In the genomic region with DNA sequence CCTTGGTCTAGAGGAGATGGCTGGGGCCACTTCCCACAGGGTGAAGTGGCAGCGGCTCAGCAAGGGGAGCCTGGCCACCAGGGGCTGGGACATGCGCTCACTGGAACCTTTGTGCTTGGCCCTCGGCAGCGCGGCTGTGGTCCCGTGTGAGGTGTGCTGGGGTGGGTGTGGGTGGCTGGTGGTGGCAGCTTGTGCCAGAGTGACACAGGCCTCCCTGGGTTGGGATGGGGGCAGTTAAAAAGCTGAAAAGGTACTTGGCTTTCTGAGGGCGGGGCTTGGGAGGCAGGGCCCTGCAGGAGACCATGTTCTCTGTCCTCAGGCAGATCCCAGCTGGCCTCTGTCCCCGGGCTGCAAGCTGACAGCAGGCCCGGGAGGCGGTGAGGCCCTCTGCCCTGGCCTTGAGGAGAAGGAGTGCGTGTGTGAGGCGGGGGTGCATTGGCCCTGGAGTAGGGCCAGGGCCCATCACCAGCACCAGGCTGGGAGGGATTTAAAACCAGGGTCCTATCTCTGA, we compare ENCODE assay signal across 1 cellular context.
TF ChIP-seq lines count a peak whose summit lies in the region.

No MANE protein-coding gene starts in this region.

TF ChIP-seq in HepG2, 621 proteins besides CTCF, POLR2A, EP300 and RAD21 (continued from another document and continues in another):
- TF ChIP-seq, protein P1, sequence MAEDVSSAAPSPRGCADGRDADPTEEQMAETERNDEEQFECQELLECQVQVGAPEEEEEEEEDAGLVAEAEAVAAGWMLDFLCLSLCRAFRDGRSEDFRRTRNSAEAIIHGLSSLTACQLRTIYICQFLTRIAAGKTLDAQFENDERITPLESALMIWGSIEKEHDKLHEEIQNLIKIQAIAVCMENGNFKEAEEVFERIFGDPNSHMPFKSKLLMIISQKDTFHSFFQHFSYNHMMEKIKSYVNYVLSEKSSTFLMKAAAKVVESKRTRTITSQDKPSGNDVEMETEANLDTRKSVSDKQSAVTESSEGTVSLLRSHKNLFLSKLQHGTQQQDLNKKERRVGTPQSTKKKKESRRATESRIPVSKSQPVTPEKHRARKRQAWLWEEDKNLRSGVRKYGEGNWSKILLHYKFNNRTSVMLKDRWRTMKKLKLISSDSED (CRISPR knock-in tag; IDR thresholded peaks at IDR 0.05), result no peak
- TF ChIP-seq ZNF790 (CRISPR knock-in tag; IDR thresholded peaks at IDR 0.05; ENCODE audit: borderline replicate concordance) (no peak), ZNF562 (CRISPR knock-in tag; IDR thresholded peaks at IDR 0.05; ENCODE audit: borderline replicate concordance) (no peak), MBNL3 (CRISPR knock-in tag; conservative IDR thresholded peaks at IDR 0.05) (no peak), ZNF24 (IDR thresholded peaks at IDR 0.05) (no peak), SAP130 (CRISPR knock-in tag; IDR thresholded peaks at IDR 0.05; ENCODE audit: low read depth) (no peak), THAP11 (CRISPR knock-in tag; IDR thresholded peaks at IDR 0.05) (no peak), AKAP8 (CRISPR knock-in tag; IDR thresholded peaks at IDR 0.05) (peak; percentile 67), POLR2G (IDR thresholded peaks at IDR 0.05; ENCODE audit: low read depth, low read length) (0 out of 2 replicates have a peak, but pooled peaks have one; percentile 0), EED (CRISPR knock-in tag; IDR thresholded peaks at IDR 0.05) (no peak), AGO1 (IDR thresholded peaks at IDR 0.05; ENCODE audit: low read depth, low read length, poor library complexity, severe bottlenecking) (peak; percentile 87), RBM22 (optimal IDR thresholded peaks at IDR 0.05; ENCODE audit: low read length) (peak; percentile 88), ARID2 (CRISPR knock-in tag; IDR thresholded peaks at IDR 0.05; ENCODE audit: borderline replicate concordance) (no peak), ZNF234 (CRISPR knock-in tag; conservative IDR thresholded peaks at IDR 0.05) (no peak), CREM (IDR thresholded peaks at IDR 0.05) (no peak), CREM (CRISPR knock-in tag; IDR thresholded peaks at IDR 0.05) (no peak), ZNF33B (CRISPR knock-in tag; IDR thresholded peaks at IDR 0.05) (no peak), TBX2 (CRISPR knock-in tag; IDR thresholded peaks at IDR 0.05; ENCODE audit: borderline replicate concordance) (no peak), SIN3B (IDR thresholded peaks at IDR 0.05; ENCODE audit: low read length) (no peak), AGO2 (optimal IDR thresholded peaks at IDR 0.05; ENCODE audit: low read depth, low read length) (peak; percentile 61), TCF7 (IDR thresholded peaks at IDR 0.05; ENCODE audit: low read depth) (no peak), TBX3 (IDR thresholded peaks at IDR 0.05; ENCODE audit: borderline replicate concordance) (no peak), ESRRA (CRISPR knock-in tag; IDR thresholded peaks at IDR 0.05; ENCODE audit: low read depth) (no peak), ZNF207 (IDR thresholded peaks at IDR 0.05; ENCODE audit: borderline replicate concordance) (no peak), BCL6 (CRISPR knock-in tag; IDR thresholded peaks at IDR 0.05) (no peak), KDM5B (CRISPR knock-in tag; IDR thresholded peaks at IDR 0.05; ENCODE audit: borderline replicate concordance) (no peak), ZNF788 (CRISPR knock-in tag; IDR thresholded peaks at IDR 0.05; ENCODE audit: borderline replicate concordance) (no peak), KDM1A (CRISPR knock-in tag; IDR thresholded peaks at IDR 0.05) (no peak), FIP1L1 (IDR thresholded peaks at IDR 0.05; ENCODE audit: borderline replicate concordance, insufficient read depth, low read depth, low read length) (no peak), ZFP36L1 (CRISPR knock-in tag; IDR thresholded peaks at IDR 0.05) (no peak), ZSCAN12 (CRISPR knock-in tag; IDR thresholded peaks at IDR 0.05) (no peak), RXRB (CRISPR knock-in tag; IDR thresholded peaks at IDR 0.05; ENCODE audit: borderline replicate concordance) (no peak), KAT2B (IDR thresholded peaks at IDR 0.05; ENCODE audit: borderline replicate concordance, low read depth, low read length) (no peak), U2AF1 (optimal IDR thresholded peaks at IDR 0.05; ENCODE audit: low read depth, low read length) (no peak), KLF13 (CRISPR knock-in tag; IDR thresholded peaks at IDR 0.05) (no peak), ZNF354B (CRISPR knock-in tag; IDR thresholded peaks at IDR 0.05) (no peak), ZNF431 (CRISPR knock-in tag; IDR thresholded peaks at IDR 0.05; ENCODE audit: borderline replicate concordance, low read depth) (no peak), ZNF441 (CRISPR knock-in tag; IDR thresholded peaks at IDR 0.05; ENCODE audit: borderline replicate concordance) (no peak), MAF1 (CRISPR knock-in tag; IDR thresholded peaks at IDR 0.05; ENCODE audit: borderline replicate concordance) (no peak), GFI1 (CRISPR knock-in tag; IDR thresholded peaks at IDR 0.05; ENCODE audit: borderline replicate concordance) (no peak), XBP1 (CRISPR knock-in tag; IDR thresholded peaks at IDR 0.05) (no peak), ZNF557 (CRISPR knock-in tag; IDR thresholded peaks at IDR 0.05) (no peak), MEIS2 (CRISPR knock-in tag; IDR thresholded peaks at IDR 0.05) (no peak), ZNF570 (CRISPR knock-in tag; IDR thresholded peaks at IDR 0.05; ENCODE audit: borderline replicate concordance) (no peak), CAMTA2 (CRISPR knock-in tag; IDR thresholded peaks at IDR 0.05; ENCODE audit: borderline replicate concordance) (no peak), SNAI1 (CRISPR knock-in tag; IDR thresholded peaks at IDR 0.05; ENCODE audit: borderline replicate concordance) (no peak)
- TF ChIP-seq, protein P2, sequence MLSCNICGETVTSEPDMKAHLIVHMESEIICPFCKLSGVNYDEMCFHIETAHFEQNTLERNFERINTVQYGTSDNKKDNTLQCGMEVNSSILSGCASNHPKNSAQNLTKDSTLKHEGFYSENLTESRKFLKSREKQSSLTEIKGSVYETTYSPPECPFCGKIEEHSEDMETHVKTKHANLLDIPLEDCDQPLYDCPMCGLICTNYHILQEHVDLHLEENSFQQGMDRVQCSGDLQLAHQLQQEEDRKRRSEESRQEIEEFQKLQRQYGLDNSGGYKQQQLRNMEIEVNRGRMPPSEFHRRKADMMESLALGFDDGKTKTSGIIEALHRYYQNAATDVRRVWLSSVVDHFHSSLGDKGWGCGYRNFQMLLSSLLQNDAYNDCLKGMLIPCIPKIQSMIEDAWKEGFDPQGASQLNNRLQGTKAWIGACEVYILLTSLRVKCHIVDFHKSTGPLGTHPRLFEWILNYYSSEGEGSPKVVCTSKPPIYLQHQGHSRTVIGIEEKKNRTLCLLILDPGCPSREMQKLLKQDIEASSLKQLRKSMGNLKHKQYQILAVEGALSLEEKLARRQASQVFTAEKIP (CRISPR knock-in tag; IDR thresholded peaks at IDR 0.05; ENCODE audit: borderline replicate concordance), result no peak
- TF ChIP-seq, protein P3, sequence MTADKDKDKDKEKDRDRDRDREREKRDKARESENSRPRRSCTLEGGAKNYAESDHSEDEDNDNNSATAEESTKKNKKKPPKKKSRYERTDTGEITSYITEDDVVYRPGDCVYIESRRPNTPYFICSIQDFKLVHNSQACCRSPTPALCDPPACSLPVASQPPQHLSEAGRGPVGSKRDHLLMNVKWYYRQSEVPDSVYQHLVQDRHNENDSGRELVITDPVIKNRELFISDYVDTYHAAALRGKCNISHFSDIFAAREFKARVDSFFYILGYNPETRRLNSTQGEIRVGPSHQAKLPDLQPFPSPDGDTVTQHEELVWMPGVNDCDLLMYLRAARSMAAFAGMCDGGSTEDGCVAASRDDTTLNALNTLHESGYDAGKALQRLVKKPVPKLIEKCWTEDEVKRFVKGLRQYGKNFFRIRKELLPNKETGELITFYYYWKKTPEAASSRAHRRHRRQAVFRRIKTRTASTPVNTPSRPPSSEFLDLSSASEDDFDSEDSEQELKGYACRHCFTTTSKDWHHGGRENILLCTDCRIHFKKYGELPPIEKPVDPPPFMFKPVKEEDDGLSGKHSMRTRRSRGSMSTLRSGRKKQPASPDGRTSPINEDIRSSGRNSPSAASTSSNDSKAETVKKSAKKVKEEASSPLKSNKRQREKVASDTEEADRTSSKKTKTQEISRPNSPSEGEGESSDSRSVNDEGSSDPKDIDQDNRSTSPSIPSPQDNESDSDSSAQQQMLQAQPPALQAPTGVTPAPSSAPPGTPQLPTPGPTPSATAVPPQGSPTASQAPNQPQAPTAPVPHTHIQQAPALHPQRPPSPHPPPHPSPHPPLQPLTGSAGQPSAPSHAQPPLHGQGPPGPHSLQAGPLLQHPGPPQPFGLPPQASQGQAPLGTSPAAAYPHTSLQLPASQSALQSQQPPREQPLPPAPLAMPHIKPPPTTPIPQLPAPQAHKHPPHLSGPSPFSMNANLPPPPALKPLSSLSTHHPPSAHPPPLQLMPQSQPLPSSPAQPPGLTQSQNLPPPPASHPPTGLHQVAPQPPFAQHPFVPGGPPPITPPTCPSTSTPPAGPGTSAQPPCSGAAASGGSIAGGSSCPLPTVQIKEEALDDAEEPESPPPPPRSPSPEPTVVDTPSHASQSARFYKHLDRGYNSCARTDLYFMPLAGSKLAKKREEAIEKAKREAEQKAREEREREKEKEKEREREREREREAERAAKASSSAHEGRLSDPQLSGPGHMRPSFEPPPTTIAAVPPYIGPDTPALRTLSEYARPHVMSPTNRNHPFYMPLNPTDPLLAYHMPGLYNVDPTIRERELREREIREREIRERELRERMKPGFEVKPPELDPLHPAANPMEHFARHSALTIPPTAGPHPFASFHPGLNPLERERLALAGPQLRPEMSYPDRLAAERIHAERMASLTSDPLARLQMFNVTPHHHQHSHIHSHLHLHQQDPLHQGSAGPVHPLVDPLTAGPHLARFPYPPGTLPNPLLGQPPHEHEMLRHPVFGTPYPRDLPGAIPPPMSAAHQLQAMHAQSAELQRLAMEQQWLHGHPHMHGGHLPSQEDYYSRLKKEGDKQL (CRISPR knock-in tag; IDR thresholded peaks at IDR 0.05; ENCODE audit: low read depth), result no peak
- TF ChIP-seq, protein P4, sequence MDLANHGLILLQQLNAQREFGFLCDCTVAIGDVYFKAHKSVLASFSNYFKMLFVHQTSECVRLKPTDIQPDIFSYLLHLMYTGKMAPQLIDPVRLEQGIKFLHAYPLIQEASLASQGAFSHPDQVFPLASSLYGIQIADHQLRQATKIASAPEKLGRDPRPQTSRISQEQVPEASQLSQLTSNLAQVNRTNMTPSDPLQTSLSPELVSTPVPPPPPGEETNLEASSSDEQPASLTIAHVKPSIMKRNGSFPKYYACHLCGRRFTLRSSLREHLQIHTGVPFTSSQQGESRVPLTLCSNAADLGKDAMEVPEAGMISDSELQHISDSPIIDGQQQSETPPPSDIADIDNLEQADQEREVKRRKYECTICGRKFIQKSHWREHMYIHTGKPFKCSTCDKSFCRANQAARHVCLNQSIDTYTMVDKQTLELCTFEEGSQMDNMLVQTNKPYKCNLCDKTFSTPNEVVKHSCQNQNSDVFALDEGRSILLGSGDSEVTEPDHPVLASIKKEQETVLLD (CRISPR knock-in tag; IDR thresholded peaks at IDR 0.05; ENCODE audit: low read depth), result no peak
- TF ChIP-seq, protein P5, sequence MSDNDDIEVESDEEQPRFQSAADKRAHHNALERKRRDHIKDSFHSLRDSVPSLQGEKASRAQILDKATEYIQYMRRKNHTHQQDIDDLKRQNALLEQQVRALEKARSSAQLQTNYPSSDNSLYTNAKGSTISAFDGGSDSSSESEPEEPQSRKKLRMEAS (IDR thresholded peaks at IDR 0.05), result no peak
- TF ChIP-seq, protein P6, sequence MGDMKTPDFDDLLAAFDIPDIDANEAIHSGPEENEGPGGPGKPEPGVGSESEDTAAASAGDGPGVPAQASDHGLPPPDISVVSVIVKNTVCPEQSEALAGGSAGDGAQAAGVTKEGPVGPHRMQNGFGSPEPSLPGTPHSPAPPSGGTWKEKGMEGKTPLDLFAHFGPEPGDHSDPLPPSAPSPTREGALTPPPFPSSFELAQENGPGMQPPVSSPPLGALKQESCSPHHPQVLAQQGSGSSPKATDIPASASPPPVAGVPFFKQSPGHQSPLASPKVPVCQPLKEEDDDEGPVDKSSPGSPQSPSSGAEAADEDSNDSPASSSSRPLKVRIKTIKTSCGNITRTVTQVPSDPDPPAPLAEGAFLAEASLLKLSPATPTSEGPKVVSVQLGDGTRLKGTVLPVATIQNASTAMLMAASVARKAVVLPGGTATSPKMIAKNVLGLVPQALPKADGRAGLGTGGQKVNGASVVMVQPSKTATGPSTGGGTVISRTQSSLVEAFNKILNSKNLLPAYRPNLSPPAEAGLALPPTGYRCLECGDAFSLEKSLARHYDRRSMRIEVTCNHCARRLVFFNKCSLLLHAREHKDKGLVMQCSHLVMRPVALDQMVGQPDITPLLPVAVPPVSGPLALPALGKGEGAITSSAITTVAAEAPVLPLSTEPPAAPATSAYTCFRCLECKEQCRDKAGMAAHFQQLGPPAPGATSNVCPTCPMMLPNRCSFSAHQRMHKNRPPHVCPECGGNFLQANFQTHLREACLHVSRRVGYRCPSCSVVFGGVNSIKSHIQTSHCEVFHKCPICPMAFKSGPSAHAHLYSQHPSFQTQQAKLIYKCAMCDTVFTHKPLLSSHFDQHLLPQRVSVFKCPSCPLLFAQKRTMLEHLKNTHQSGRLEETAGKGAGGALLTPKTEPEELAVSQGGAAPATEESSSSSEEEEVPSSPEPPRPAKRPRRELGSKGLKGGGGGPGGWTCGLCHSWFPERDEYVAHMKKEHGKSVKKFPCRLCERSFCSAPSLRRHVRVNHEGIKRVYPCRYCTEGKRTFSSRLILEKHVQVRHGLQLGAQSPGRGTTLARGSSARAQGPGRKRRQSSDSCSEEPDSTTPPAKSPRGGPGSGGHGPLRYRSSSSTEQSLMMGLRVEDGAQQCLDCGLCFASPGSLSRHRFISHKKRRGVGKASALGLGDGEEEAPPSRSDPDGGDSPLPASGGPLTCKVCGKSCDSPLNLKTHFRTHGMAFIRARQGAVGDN (CRISPR knock-in tag; IDR thresholded peaks at IDR 0.05), result peak; percentile 27; the same call in 1 of the 2 replicates
- TF ChIP-seq, protein P7, sequence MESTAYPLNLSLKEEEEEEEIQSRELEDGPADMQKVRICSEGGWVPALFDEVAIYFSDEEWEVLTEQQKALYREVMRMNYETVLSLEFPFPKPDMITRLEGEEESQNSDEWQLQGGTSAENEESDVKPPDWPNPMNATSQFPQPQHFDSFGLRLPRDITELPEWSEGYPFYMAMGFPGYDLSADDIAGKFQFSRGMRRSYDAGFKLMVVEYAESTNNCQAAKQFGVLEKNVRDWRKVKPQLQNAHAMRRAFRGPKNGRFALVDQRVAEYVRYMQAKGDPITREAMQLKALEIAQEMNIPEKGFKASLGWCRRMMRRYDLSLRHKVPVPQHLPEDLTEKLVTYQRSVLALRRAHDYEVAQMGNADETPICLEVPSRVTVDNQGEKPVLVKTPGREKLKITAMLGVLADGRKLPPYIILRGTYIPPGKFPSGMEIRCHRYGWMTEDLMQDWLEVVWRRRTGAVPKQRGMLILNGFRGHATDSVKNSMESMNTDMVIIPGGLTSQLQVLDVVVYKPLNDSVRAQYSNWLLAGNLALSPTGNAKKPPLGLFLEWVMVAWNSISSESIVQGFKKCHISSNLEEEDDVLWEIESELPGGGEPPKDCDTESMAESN (CRISPR knock-in tag; conservative IDR thresholded peaks at IDR 0.05), result no peak
- TF ChIP-seq, protein P8, sequence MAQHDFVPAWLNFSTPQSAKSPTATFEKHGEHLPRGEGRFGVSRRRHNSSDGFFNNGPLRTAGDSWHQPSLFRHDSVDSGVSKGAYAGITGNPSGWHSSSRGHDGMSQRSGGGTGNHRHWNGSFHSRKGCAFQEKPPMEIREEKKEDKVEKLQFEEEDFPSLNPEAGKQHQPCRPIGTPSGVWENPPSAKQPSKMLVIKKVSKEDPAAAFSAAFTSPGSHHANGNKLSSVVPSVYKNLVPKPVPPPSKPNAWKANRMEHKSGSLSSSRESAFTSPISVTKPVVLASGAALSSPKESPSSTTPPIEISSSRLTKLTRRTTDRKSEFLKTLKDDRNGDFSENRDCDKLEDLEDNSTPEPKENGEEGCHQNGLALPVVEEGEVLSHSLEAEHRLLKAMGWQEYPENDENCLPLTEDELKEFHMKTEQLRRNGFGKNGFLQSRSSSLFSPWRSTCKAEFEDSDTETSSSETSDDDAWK (CRISPR knock-in tag; IDR thresholded peaks at IDR 0.05), result no peak
